In genomic region chr19:643736-644135, GRCh38 we compare ENCODE assay signal across 28 cellular contexts. TPM values are rescaled to one million over a fixed set of nuclear protein-coding genes. Genes with fewer than 3 reads are reported as not detected.
DNase-seq lines count a peak whose midpoint lies in the region; ATAC-seq, FAIRE-seq and TF ChIP-seq lines count a peak whose summit lies in the region.
"Had no signal": no experiment of that assay in that cellular context is flagged by ENCODE, and none has a peak within 500 bp of the region (broad histone marks: within the 10 kb centered on the region; RNA-seq: fewer than 3 reads in every experiment).

No MANE protein-coding gene starts in this region.

- intact Hi-C loops in ovary (cut with DNase I) = no loop called here

- H3K4me3 ChIP-seq in ovary = no peak overlapping the region
- H3K4me3 ChIP-seq: A549, GM12878, GM23338 had no signal

- TF ChIP-seq CTCF in RWPE1 (conservative IDR thresholded peaks at IDR 0.05; ENCODE audit: low read depth) (no peak), ovary (IDR thresholded peaks at IDR 0.05) (no peak)

- H3K27ac Mint-ChIP-seq in activated naive CD4-positive, alpha-beta T cell treated with anti-CD3 and anti-CD28 coated beads, Interleukin-2, amount 50 U/mL, for 72 hours = no peak overlapping the region
- H3K27ac Mint-ChIP-seq: CD8-positive, alpha-beta T cell; GM23338; T-cell had no signal

- H3K36me3 ChIP-seq in ovary = no peaks in the 10 kb centered on the region

- POLR2A ChIA-PET in RWPE1 (lab: Yijun Ruan, JAX; ENCODE audit: low non-redundant PET) = no interaction called here

- no peak for ATAC-seq in activated naive CD4-positive, alpha-beta T cell treated with anti-CD3 and anti-CD28 coated beads, Interleukin-2, amount 50 U/mL, for 72 hours
- ATAC-seq: A549; CD8-positive, alpha-beta T cell; GM12878; GM23338; T-cell had no signal

- DNase-seq in RWPE1 (ENCODE audit: low spot score) = no peak
- DNase-seq in ovary = no peak
- no peak for DNase-seq in GM19239 (ENCODE audit: insufficient read length, low spot score)
- DNase-seq in activated naive CD4-positive, alpha-beta T cell treated with anti-CD3 and anti-CD28 coated beads, Interleukin-2, amount 50 U/mL, for 72 hours (ENCODE audit: low spot score in 2 of 2) = no peak
- DNase-seq: AML-193; CD8-positive, alpha-beta T cell; DMS 273 treated with DMSO at 0.1 percent for 48 hours; DMS79; EL; GDM1; HCEC 1CT; NCI-H1048; NCI-H1417; NCI-H1694 treated with DMSO at 0.1 percent for 48 hours; NCI-H2081 treated with DMSO at 0.1 percent for 48 hours; NCI-H2171; NCI-H226; NCI-H510A; NCI-H69; RPMI8226; SHP77; T-cell had no signal

- peak overlapping the region; percentile 58 for H3K27ac ChIP-seq in RWPE1
- peak overlapping the region; percentile 27 to 67 for H3K27ac ChIP-seq in ovary
- H3K27ac ChIP-seq: A549, C4-2B had no signal

- no peak for TF ChIP-seq POLR2A in ovary (IDR thresholded peaks at IDR 0.05)

- H3K9me3 ChIP-seq in ovary = no peaks in the 10 kb centered on the region
- H3K9me3 ChIP-seq: A549 had no signal

- H3K9me3 Mint-ChIP-seq in activated naive CD4-positive, alpha-beta T cell treated with anti-CD3 and anti-CD28 coated beads, Interleukin-2, amount 50 U/mL, for 72 hours = no peaks in the 10 kb centered on the region
- H3K9me3 Mint-ChIP-seq: CD8-positive, alpha-beta T cell; GM23338; IgD-negative memory B cell; T-cell had no signal

- FAIRE-seq in GM19239 (lab: Jason Lieb, UNC) = no peak
- FAIRE-seq: A549, GM12878 had no signal

- H3K27me3 ChIP-seq in ovary = no peaks in the 10 kb centered on the region

- H3K36me3 Mint-ChIP-seq in activated naive CD4-positive, alpha-beta T cell treated with anti-CD3 and anti-CD28 coated beads, Interleukin-2, amount 50 U/mL, for 72 hours = no peaks in the 10 kb centered on the region

- CTCF ChIA-PET in RWPE1 (lab: Yijun Ruan, JAX) = no interaction called here

- peaks cover 8% of the 10 kb centered on the region for H3K4me1 ChIP-seq in ovary (ENCODE audit: insufficient read depth)

- TF ChIP-seq EP300 in ovary (IDR thresholded peaks at IDR 0.05) = no peak

- WGBS in ovary, 3 donors = 86 to 87% (median 87%) methylated on average over 24 of the region's 24 CpGs

RNA-seq across cellular contexts. Expression of gene FGF22, which starts 4.1 kb away (rescaled TPM):
- total RNA-seq in ovary = 1 to 10 TPM in 6 of 7 donors, under 1 TPM in 1; 0.23 to 4.4 (median 2.2) TPM
- polyA plus RNA-seq in ovary = 1 to 10 TPM in 1 of 2 donors, not detected in 1; 4.2 TPM
- not detected for total RNA-seq in activated naive CD4-positive, alpha-beta T cell treated with anti-CD3 and anti-CD28 coated beads, Interleukin-2, amount 50 U/mL, for 72 hours
- total RNA-seq: GM12878 had no signal
- polyA plus RNA-seq: IgD-negative memory B cell had no signal

RNA-seq across cellular contexts. Expression of gene POLRMT, which starts 10.4 kb away (rescaled TPM):
- 10 to 100 TPM; 19.9 to 52.3 (median 43.9) TPM for total RNA-seq in ovary
- 10 to 100 TPM; 13.5 to 39.6 TPM for polyA plus RNA-seq in ovary
- total RNA-seq in activated naive CD4-positive, alpha-beta T cell treated with anti-CD3 and anti-CD28 coated beads, Interleukin-2, amount 50 U/mL, for 72 hours = 10 to 100 TPM; 47.0 to 57.7 TPM

RNA-seq across cellular contexts. Expression of gene RNF126, which starts 19.3 kb away (rescaled TPM):
- 10 to 100 TPM; 26.6 to 52.2 (median 34.5) TPM for total RNA-seq in ovary
- polyA plus RNA-seq in ovary = 10 to 100 TPM in 1 of 2 donors, 1 to 10 TPM in 1; 1.5 to 29.4 TPM
- total RNA-seq in activated naive CD4-positive, alpha-beta T cell treated with anti-CD3 and anti-CD28 coated beads, Interleukin-2, amount 50 U/mL, for 72 hours = 10 to 100 TPM; 69.6 to 98.7 TPM

RNA-seq across cellular contexts. Expression of gene FSTL3, which starts 32.5 kb away (rescaled TPM):
- total RNA-seq in ovary = 100 to 1,000 TPM in 1 of 7 donors, 10 to 100 TPM in 6; 21.3 to 141 (median 45.7) TPM
- 10 to 100 TPM; 16.9 to 22.6 TPM for polyA plus RNA-seq in ovary
- total RNA-seq in activated naive CD4-positive, alpha-beta T cell treated with anti-CD3 and anti-CD28 coated beads, Interleukin-2, amount 50 U/mL, for 72 hours = 10 to 100 TPM in 1 of 2 donors, 1 to 10 TPM in 1; 4.1 to 10.1 TPM

RNA-seq across cellular contexts. Expression of gene PRSS57, which starts 51.5 kb away (rescaled TPM):
- total RNA-seq in ovary = under 1 TPM in 1 of 7 donors, not detected in 6; 0.33 TPM
- under 1 TPM in 1 of 2 donors, not detected in 1; 0.07 TPM for polyA plus RNA-seq in ovary
- not detected for total RNA-seq in activated naive CD4-positive, alpha-beta T cell treated with anti-CD3 and anti-CD28 coated beads, Interleukin-2, amount 50 U/mL, for 72 hours
- total RNA-seq: CD8-positive, alpha-beta T cell; GM12878; GM23338; SK-MEL-5 had no signal
- polyA plus RNA-seq: GM12878, IgD-negative memory B cell had no signal
